ENCODE assay signal across 1 cellular context in genomic region chr19:11054628-11055027, GRCh38.
TF ChIP-seq lines count a peak whose summit lies in the region.

No MANE protein-coding gene starts in this region.

TF ChIP-seq in GM23338, 12 proteins besides CTCF, POLR2A, EP300 and RAD21 (continued from another document):
- no peak for TF ChIP-seq ZNF462 (CRISPR knock-in tag; IDR thresholded peaks at IDR 0.05)
- no peak for TF ChIP-seq CREB1 (CRISPR knock-in tag; IDR thresholded peaks at IDR 0.05; ENCODE audit: low read depth)
- no peak for TF ChIP-seq ZNF114 (CRISPR knock-in tag; IDR thresholded peaks at IDR 0.05)
- TF ChIP-seq JUNB (IDR thresholded peaks at IDR 0.05; ENCODE audit: unreplicated experiment), result no peak
- no peak for TF ChIP-seq ZNF331 (CRISPR knock-in tag; IDR thresholded peaks at IDR 0.05; ENCODE audit: low read depth)
- no peak for TF ChIP-seq POLR2AphosphoS5 (IDR thresholded peaks at IDR 0.05; ENCODE audit: low read depth)
- no peak for TF ChIP-seq NANOG (IDR thresholded peaks at IDR 0.05; ENCODE audit: borderline replicate concordance)
- TF ChIP-seq REST (IDR thresholded peaks at IDR 0.05; ENCODE audit: unreplicated experiment), result no peak
- TF ChIP-seq ETS1 (IDR thresholded peaks at IDR 0.05), result no peak
